20 cellular contexts compared by ENCODE assay signal in the genomic region with DNA sequence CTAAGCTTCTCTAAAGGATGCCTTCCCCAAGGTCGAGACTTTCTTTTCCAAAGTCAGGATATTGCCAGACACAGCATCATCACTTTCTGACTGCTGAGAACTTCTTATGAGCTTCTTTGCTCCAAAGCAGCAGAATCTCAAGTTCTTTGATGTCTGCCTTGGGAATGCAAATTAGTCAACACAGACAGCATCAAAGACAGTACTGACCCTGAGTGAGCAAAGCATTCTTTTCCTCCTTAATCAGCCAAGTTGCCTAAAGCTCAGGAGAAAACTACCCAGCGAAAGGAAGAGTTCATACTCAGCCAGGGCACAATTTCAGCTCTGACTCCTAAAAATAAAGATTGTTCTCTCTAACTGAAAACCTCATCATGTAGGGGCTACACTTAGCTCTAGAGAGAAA.
A peak's percentile ranks its signal among the peaks of the same experiment; 100 is the strongest.
DNase-seq lines count a peak whose midpoint lies in the region; ATAC-seq and TF ChIP-seq lines count a peak whose summit lies in the region.
"Had no signal": no experiment of that assay in that cellular context is flagged by ENCODE, and none has a peak within 500 bp of the region (broad histone marks: within the 10 kb centered on the region; RNA-seq: fewer than 3 reads in every experiment).

No MANE protein-coding gene starts in this region.

- no peak overlapping the region for H3K4ac ChIP-seq in neuronal stem cell (ENCODE audit: low read length)

- peaks cover 2 to 14% of the 10 kb centered on the region in 2 donors for H3K9me3 ChIP-seq in neuronal stem cell (replicated peaks in 1 of 2; ENCODE audit: control insufficient read depth in 2 of 2, insufficient read depth in 1 of 2, low read depth in 1 of 2, low read length in 2 of 2)
- H3K9me3 ChIP-seq: pancreas had no signal

- H3K36me3 ChIP-seq in neuronal stem cell (replicated peaks in 1 of 2; ENCODE audit: control insufficient read depth in 2 of 2, insufficient read depth in 2 of 2, low read length in 2 of 2), result no peaks in the 10 kb centered on the region
- H3K36me3 ChIP-seq: pancreas, sigmoid colon had no signal

- no peaks in the 10 kb centered on the region for H3K79me1 ChIP-seq in neuronal stem cell (ENCODE audit: low read depth, low read length)

- H3K27ac ChIP-seq in neuronal stem cell (replicated peaks; ENCODE audit: low read length), result no peak overlapping the region
- H3K27ac ChIP-seq: pancreas, sigmoid colon, SK-N-MC had no signal

- H3K9ac ChIP-seq in neuronal stem cell (ENCODE audit: low read depth, low read length, poor library complexity), result no peak overlapping the region

- no peak overlapping the region for H3K14ac ChIP-seq in neuronal stem cell (ENCODE audit: low read length)

- DNase-seq in EL (peak; percentile 66), NCI-H226 (peak; percentile 9), fibroblast of mammary gland (ENCODE audit: low read depth) (peak; percentile 61), neuronal stem cell (ENCODE audit: low spot score) (no peak), NCI-H1694 (lab: John Stamatoyannopoulos, UW) (no peak)
- no peak for DNase-seq in stimulated activated CD4-positive, alpha-beta T cell treated with anti-CD3 and anti-CD28 coated beads, Interleukin-1b, Interleukin-23, amount 100 ng/mL, for 48 hours
- DNase-seq: activated CD4-positive, alpha-beta T cell treated with anti-CD3 and anti-CD28 coated beads for 1 hour; activated naive CD8-positive, alpha-beta T cell treated with anti-CD3 and anti-CD28 coated beads, Interleukin-2, amount 50 U/mL, for 24 hours; cerebellar nuclear complex; endodermal cell; foreskin melanocyte; NCI-H1417; pancreas; sigmoid colon; stimulated activated CD4-positive, alpha-beta T cell treated with anti-CD3 and anti-CD28 coated beads, Interleukin-2, amount 100 ng/mL, for 48 hours; T1000 had no signal

- H2BK15ac ChIP-seq in neuronal stem cell (ENCODE audit: low read length), result no peak overlapping the region

- WGBS in neuronal stem cell (ENCODE audit: extremely low coverage in 2 of 2, insufficient read length in 2 of 2, insufficient replicate concordance in 1 of 2), 2 donors, result no CpG with 5 or more reads among the region's 2 CpGs

- TF ChIP-seq CTCF in fibroblast of mammary gland (conservative IDR thresholded peaks at IDR 0.05; ENCODE audit: control insufficient read depth, insufficient read depth, low read depth, low read length), result no peak

- no peaks in the 10 kb centered on the region for H3K27me3 ChIP-seq in neuronal stem cell (ENCODE audit: control insufficient read depth in 3 of 3, insufficient read depth in 3 of 3, low read depth in 1 of 3, low read length in 3 of 3)
- H3K27me3 ChIP-seq: pancreas, sigmoid colon had no signal

- ATAC-seq in HG02571 (IDR thresholded peaks at IDR 0.05; ENCODE audit: unreplicated experiment), result no peak
- ATAC-seq in GM19035 (IDR thresholded peaks at IDR 0.05; ENCODE audit: unreplicated experiment), result no peak
- ATAC-seq: activated naive CD8-positive, alpha-beta T cell treated with anti-CD3 and anti-CD28 coated beads, Interleukin-2, amount 50 U/mL, for 24 hours; Panc1; pancreas had no signal

- H2AK5ac ChIP-seq in neuronal stem cell (ENCODE audit: low read depth, low read length), result no peak overlapping the region

- no peak overlapping the region for H3K4me2 ChIP-seq in neuronal stem cell (ENCODE audit: insufficient read depth, low read length, poor library complexity, severe bottlenecking)

- H2BK5ac ChIP-seq in neuronal stem cell (ENCODE audit: low read length), result no peak overlapping the region

- H2BK12ac ChIP-seq in neuronal stem cell (ENCODE audit: low read length), result no peak overlapping the region

- H2BK120ac ChIP-seq in neuronal stem cell (ENCODE audit: low read depth, low read length), result no peak overlapping the region

- H4K8ac ChIP-seq in neuronal stem cell (ENCODE audit: low read depth, low read length), result no peak overlapping the region

- no peak overlapping the region for H4K91ac ChIP-seq in neuronal stem cell (ENCODE audit: low read depth, low read length, poor library complexity)

- H3K4me3 ChIP-seq in fibroblast of mammary gland (ENCODE audit: control insufficient read depth, low read depth, low read length) (no peak overlapping the region), neuronal stem cell (ENCODE audit: low read length in 2 of 2) (no peak overlapping the region)
- H3K4me3 ChIP-seq: pancreas, sigmoid colon, SK-N-MC had no signal

- H3K18ac ChIP-seq in neuronal stem cell (ENCODE audit: low read length), result no peak overlapping the region

- peak overlapping the region; percentile 33 for H2AFZ ChIP-seq in neuronal stem cell (ENCODE audit: low read length)

- no peak overlapping the region for H3K23ac ChIP-seq in neuronal stem cell (ENCODE audit: low read depth, low read length, poor library complexity)

- H3K4me1 ChIP-seq in neuronal stem cell (ENCODE audit: control insufficient read depth in 2 of 2, insufficient read depth in 1 of 2, low read depth in 1 of 2, low read length in 2 of 2), result peaks cover 0 to 9% of the 10 kb centered on the region in 2 donors
- H3K4me1 ChIP-seq: pancreas, sigmoid colon had no signal

Comparison
In these comparisons a context has a peak if more than half of its experiments do, and no peak if none do; other contexts are left out.
1. DNase-seq: peak in EL (single experiment), NCI-H226 (single experiment) and fibroblast of mammary gland (single experiment); none in neuronal stem cell (single experiment), NCI-H1694 (single experiment) and stimulated activated CD4-positive, alpha-beta T cell treated with anti-CD3 and anti-CD28 coated beads, Interleukin-1b, Interleukin-23, amount 100 ng/mL, for 48 hours (single experiment).